In genomic region chr11:57679396-57679795, GRCh38 we compare ENCODE assay signal across 1 cellular context.
TF ChIP-seq lines count a peak whose summit lies in the region.

No MANE protein-coding gene starts in this region.

TF ChIP-seq in HepG2, 621 proteins besides CTCF, POLR2A, EP300 and RAD21:
- TF ChIP-seq ZMYM3 (CRISPR knock-in tag; IDR thresholded peaks at IDR 0.05) = no peak
- TF ChIP-seq ZBTB40 (IDR thresholded peaks at IDR 0.05) = no peak
- TF ChIP-seq ZBTB40 (CRISPR knock-in tag; IDR thresholded peaks at IDR 0.05) = no peak
- no peak for TF ChIP-seq ZNF431 (CRISPR knock-in tag; IDR thresholded peaks at IDR 0.05; ENCODE audit: borderline replicate concordance, low read depth)
